1 cellular context compared by ENCODE assay signal in the genomic region with DNA sequence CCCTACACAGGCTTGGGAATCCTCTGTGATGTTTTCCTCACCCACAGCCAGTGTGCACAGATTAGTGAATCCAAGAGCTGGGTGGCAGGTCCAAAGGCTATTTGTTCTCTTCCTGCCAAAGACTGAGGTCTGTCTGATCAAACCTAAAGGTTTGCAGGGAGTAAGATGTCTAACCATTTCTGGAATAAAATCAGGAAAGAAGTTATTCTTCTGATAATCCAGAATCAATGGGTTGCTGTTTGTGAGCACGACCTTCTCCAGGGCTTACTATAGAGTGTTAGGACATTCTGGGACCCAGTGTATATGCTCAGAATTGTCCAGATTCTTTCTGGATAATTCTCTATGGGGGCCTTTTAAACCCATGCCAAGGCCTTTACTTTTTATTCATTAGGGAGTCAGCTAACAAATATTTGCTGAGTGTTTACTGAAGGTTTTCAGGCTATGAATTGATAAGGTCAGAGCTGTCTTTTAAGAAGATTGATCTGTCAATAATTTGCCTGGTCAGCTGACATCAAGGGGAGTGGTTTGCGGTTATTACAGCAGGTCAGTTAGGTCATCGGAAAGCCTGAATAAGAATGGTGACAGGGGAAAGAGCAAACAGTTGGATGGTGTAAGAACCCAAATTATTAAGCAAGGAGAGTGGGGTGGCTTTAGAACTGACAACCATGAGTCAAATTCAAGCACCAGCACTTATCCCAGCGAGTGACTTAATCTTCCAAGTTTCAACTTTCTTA.
TF ChIP-seq lines count a peak whose summit lies in the region.

No MANE protein-coding gene starts in this region.

TF ChIP-seq in HepG2, 621 proteins besides CTCF, POLR2A, EP300 and RAD21 (continued from another document and continues in another):
- TF ChIP-seq, protein P1, sequence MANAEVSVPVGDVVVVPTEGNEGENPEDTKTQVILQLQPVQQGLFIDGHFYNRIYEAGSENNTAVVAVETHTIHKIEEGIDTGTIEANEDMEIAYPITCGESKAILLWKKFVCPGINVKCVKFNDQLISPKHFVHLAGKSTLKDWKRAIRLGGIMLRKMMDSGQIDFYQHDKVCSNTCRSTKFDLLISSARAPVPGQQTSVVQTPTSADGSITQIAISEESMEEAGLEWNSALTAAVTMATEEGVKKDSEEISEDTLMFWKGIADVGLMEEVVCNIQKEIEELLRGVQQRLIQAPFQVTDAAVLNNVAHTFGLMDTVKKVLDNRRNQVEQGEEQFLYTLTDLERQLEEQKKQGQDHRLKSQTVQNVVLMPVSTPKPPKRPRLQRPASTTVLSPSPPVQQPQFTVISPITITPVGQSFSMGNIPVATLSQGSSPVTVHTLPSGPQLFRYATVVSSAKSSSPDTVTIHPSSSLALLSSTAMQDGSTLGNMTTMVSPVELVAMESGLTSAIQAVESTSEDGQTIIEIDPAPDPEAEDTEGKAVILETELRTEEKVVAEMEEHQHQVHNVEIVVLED (CRISPR knock-in tag; IDR thresholded peaks at IDR 0.05; ENCODE audit: borderline replicate concordance): no peak
- TF ChIP-seq, protein P2, sequence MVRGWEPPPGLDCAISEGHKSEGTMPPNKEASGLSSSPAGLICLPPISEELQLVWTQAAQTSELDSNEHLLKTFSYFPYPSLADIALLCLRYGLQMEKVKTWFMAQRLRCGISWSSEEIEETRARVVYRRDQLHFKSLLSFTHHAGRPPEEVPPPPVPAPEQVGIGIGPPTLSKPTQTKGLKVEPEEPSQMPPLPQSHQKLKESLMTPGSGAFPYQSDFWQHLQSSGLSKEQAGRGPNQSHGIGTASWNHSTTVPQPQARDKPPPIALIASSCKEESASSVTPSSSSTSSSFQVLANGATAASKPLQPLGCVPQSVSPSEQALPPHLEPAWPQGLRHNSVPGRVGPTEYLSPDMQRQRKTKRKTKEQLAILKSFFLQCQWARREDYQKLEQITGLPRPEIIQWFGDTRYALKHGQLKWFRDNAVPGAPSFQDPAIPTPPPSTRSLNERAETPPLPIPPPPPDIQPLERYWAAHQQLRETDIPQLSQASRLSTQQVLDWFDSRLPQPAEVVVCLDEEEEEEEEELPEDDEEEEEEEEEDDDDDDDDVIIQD (CRISPR knock-in tag; IDR thresholded peaks at IDR 0.05; ENCODE audit: low read depth): peak; percentile 71; the same call in 1 of the 2 replicates
- TF ChIP-seq, protein P3, sequence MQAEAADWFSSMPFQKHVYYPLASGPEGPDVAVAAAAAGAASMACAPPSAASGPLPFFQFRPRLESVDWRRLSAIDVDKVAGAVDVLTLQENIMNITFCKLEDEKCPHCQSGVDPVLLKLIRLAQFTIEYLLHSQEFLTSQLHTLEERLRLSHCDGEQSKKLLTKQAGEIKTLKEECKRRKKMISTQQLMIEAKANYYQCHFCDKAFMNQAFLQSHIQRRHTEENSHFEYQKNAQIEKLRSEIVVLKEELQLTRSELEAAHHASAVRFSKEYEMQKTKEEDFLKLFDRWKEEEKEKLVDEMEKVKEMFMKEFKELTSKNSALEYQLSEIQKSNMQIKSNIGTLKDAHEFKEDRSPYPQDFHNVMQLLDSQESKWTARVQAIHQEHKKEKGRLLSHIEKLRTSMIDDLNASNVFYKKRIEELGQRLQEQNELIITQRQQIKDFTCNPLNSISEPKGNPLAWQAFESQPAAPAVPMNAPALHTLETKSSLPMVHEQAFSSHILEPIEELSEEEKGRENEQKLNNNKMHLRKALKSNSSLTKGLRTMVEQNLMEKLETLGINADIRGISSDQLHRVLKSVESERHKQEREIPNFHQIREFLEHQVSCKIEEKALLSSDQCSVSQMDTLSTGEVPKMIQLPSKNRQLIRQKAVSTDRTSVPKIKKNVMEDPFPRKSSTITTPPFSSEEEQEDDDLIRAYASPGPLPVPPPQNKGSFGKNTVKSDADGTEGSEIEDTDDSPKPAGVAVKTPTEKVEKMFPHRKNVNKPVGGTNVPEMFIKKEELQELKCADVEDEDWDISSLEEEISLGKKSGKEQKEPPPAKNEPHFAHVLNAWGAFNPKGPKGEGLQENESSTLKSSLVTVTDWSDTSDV (CRISPR knock-in tag; IDR thresholded peaks at IDR 0.05): no peak
- TF ChIP-seq FOXA3 (CRISPR knock-in tag; IDR thresholded peaks at IDR 0.05): peak; percentile 84
- no peak for TF ChIP-seq NR3C1 (CRISPR knock-in tag; IDR thresholded peaks at IDR 0.05)
- TF ChIP-seq ZNF160 (CRISPR knock-in tag; IDR thresholded peaks at IDR 0.05): no peak
- no peak for TF ChIP-seq ZKSCAN5 (CRISPR knock-in tag; IDR thresholded peaks at IDR 0.05)
- TF ChIP-seq MIER3 (CRISPR knock-in tag; IDR thresholded peaks at IDR 0.05; ENCODE audit: borderline replicate concordance): peak; percentile 75; the same call in 1 of the 2 replicates
- TF ChIP-seq, protein P4, sequence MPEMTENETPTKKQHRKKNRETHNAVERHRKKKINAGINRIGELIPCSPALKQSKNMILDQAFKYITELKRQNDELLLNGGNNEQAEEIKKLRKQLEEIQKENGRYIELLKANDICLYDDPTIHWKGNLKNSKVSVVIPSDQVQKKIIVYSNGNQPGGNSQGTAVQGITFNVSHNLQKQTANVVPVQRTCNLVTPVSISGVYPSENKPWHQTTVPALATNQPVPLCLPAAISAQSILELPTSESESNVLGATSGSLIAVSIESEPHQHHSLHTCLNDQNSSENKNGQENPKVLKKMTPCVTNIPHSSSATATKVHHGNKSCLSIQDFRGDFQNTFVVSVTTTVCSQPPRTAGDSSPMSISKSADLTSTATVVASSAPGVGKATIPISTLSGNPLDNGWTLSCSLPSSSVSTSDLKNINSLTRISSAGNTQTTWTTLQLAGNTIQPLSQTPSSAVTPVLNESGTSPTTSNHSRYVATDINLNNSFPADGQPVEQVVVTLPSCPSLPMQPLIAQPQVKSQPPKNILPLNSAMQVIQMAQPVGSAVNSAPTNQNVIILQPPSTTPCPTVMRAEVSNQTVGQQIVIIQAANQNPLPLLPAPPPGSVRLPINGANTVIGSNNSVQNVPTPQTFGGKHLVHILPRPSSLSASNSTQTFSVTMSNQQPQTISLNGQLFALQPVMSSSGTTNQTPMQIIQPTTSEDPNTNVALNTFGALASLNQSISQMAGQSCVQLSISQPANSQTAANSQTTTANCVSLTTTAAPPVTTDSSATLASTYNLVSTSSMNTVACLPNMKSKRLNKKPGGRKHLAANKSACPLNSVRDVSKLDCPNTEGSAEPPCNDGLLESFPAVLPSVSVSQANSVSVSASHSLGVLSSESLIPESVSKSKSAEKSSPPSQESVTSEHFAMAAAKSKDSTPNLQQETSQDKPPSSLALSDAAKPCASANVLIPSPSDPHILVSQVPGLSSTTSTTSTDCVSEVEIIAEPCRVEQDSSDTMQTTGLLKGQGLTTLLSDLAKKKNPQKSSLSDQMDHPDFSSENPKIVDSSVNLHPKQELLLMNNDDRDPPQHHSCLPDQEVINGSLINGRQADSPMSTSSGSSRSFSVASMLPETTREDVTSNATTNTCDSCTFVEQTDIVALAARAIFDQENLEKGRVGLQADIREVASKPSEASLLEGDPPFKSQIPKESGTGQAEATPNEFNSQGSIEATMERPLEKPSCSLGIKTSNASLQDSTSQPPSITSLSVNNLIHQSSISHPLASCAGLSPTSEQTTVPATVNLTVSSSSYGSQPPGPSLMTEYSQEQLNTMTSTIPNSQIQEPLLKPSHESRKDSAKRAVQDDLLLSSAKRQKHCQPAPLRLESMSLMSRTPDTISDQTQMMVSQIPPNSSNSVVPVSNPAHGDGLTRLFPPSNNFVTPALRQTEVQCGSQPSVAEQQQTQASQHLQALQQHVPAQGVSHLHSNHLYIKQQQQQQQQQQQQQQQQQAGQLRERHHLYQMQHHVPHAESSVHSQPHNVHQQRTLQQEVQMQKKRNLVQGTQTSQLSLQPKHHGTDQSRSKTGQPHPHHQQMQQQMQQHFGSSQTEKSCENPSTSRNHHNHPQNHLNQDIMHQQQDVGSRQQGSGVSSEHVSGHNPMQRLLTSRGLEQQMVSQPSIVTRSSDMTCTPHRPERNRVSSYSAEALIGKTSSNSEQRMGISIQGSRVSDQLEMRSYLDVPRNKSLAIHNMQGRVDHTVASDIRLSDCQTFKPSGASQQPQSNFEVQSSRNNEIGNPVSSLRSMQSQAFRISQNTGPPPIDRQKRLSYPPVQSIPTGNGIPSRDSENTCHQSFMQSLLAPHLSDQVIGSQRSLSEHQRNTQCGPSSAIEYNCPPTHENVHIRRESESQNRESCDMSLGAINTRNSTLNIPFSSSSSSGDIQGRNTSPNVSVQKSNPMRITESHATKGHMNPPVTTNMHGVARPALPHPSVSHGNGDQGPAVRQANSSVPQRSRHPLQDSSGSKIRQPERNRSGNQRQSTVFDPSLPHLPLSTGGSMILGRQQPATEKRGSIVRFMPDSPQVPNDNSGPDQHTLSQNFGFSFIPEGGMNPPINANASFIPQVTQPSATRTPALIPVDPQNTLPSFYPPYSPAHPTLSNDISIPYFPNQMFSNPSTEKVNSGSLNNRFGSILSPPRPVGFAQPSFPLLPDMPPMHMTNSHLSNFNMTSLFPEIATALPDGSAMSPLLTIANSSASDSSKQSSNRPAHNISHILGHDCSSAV (CRISPR knock-in tag; IDR thresholded peaks at IDR 0.05; ENCODE audit: borderline replicate concordance): no peak
- TF ChIP-seq, protein P5, sequence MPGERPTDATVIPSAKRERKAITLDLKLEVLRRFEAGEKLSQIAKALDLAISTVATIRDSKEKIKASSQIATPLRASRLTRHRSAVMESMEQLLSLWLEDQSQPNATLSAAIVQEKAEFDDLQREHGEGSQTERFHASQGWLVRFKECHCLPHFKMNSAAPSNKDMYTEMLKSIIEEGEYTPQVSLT (CRISPR knock-in tag; IDR thresholded peaks at IDR 0.05; ENCODE audit: borderline replicate concordance, low read depth): 0 out of 2 replicates have a peak, but pooled peaks have one; percentile 86
- TF ChIP-seq FOSL2 (CRISPR knock-in tag; IDR thresholded peaks at IDR 0.05): peak; percentile 92
- peak; percentile 99 for TF ChIP-seq CEBPG (CRISPR knock-in tag; IDR thresholded peaks at IDR 0.05)
- TF ChIP-seq MEIS2 (CRISPR knock-in tag; IDR thresholded peaks at IDR 0.05): peak; percentile 69; the same call in 1 of the 2 replicates
- TF ChIP-seq RFX1 (IDR thresholded peaks at IDR 0.05): no peak
- TF ChIP-seq, protein P6, sequence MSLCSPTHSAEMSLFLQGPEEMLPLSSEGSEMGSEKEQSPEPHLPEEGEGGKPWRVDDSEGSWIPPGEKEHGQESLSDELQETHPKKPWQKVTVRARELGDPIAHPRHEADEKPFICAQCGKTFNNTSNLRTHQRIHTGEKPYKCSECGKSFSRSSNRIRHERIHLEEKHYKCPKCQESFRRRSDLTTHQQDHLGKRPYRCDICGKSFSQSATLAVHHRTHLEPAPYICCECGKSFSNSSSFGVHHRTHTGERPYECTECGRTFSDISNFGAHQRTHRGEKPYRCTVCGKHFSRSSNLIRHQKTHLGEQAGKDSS (CRISPR knock-in tag; IDR thresholded peaks at IDR 0.05; ENCODE audit: borderline replicate concordance, low read depth): no peak
- TF ChIP-seq, protein P7, sequence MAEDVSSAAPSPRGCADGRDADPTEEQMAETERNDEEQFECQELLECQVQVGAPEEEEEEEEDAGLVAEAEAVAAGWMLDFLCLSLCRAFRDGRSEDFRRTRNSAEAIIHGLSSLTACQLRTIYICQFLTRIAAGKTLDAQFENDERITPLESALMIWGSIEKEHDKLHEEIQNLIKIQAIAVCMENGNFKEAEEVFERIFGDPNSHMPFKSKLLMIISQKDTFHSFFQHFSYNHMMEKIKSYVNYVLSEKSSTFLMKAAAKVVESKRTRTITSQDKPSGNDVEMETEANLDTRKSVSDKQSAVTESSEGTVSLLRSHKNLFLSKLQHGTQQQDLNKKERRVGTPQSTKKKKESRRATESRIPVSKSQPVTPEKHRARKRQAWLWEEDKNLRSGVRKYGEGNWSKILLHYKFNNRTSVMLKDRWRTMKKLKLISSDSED (CRISPR knock-in tag; IDR thresholded peaks at IDR 0.05): no peak
- TF ChIP-seq AKAP8 (CRISPR knock-in tag; IDR thresholded peaks at IDR 0.05): no peak
- TF ChIP-seq, protein P8, sequence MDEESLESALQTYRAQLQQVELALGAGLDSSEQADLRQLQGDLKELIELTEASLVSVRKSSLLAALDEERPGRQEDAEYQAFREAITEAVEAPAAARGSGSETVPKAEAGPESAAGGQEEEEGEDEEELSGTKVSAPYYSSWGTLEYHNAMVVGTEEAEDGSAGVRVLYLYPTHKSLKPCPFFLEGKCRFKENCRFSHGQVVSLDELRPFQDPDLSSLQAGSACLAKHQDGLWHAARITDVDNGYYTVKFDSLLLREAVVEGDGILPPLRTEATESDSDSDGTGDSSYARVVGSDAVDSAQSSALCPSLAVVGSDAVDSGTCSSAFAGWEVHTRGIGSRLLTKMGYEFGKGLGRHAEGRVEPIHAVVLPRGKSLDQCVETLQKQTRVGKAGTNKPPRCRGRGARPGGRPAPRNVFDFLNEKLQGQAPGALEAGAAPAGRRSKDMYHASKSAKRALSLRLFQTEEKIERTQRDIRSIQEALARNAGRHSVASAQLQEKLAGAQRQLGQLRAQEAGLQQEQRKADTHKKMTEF (CRISPR knock-in tag; IDR thresholded peaks at IDR 0.05): peak; percentile 77; the same call in 1 of the 2 replicates
- peak; percentile 40; the same call in 1 of the 2 replicates for TF ChIP-seq MEIS1 (CRISPR knock-in tag; IDR thresholded peaks at IDR 0.05; ENCODE audit: borderline replicate concordance)
- 0 out of 2 replicates have a peak, but pooled peaks have one; percentile 8 for TF ChIP-seq ZNF12 (CRISPR knock-in tag; IDR thresholded peaks at IDR 0.05)
- TF ChIP-seq ETV6 (CRISPR knock-in tag; conservative IDR thresholded peaks at IDR 0.05): no peak
- TF ChIP-seq STAT5B (CRISPR knock-in tag; IDR thresholded peaks at IDR 0.05): no peak
- TF ChIP-seq, protein P9, sequence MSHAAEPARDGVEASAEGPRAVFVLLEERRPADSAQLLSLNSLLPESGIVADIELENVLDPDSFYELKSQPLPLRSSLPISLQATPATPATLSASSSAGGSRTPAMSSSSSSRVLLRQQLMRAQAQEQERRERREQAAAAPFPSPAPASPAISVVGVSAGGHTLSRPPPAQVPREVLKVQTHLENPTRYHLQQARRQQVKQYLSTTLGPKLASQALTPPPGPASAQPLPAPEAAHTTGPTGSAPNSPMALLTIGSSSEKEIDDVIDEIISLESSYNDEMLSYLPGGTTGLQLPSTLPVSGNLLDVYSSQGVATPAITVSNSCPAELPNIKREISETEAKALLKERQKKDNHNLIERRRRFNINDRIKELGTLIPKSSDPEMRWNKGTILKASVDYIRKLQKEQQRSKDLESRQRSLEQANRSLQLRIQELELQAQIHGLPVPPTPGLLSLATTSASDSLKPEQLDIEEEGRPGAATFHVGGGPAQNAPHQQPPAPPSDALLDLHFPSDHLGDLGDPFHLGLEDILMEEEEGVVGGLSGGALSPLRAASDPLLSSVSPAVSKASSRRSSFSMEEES (CRISPR knock-in tag; IDR thresholded peaks at IDR 0.05): peak; percentile 96
- TF ChIP-seq, protein P10, sequence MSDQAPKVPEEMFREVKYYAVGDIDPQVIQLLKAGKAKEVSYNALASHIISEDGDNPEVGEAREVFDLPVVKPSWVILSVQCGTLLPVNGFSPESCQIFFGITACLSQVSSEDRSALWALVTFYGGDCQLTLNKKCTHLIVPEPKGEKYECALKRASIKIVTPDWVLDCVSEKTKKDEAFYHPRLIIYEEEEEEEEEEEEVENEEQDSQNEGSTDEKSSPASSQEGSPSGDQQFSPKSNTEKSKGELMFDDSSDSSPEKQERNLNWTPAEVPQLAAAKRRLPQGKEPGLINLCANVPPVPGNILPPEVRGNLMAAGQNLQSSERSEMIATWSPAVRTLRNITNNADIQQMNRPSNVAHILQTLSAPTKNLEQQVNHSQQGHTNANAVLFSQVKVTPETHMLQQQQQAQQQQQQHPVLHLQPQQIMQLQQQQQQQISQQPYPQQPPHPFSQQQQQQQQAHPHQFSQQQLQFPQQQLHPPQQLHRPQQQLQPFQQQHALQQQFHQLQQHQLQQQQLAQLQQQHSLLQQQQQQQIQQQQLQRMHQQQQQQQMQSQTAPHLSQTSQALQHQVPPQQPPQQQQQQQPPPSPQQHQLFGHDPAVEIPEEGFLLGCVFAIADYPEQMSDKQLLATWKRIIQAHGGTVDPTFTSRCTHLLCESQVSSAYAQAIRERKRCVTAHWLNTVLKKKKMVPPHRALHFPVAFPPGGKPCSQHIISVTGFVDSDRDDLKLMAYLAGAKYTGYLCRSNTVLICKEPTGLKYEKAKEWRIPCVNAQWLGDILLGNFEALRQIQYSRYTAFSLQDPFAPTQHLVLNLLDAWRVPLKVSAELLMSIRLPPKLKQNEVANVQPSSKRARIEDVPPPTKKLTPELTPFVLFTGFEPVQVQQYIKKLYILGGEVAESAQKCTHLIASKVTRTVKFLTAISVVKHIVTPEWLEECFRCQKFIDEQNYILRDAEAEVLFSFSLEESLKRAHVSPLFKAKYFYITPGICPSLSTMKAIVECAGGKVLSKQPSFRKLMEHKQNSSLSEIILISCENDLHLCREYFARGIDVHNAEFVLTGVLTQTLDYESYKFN (CRISPR knock-in tag; conservative IDR thresholded peaks at IDR 0.05): peak; percentile 78
